18 cellular contexts compared by ENCODE assay signal in the genomic region with DNA sequence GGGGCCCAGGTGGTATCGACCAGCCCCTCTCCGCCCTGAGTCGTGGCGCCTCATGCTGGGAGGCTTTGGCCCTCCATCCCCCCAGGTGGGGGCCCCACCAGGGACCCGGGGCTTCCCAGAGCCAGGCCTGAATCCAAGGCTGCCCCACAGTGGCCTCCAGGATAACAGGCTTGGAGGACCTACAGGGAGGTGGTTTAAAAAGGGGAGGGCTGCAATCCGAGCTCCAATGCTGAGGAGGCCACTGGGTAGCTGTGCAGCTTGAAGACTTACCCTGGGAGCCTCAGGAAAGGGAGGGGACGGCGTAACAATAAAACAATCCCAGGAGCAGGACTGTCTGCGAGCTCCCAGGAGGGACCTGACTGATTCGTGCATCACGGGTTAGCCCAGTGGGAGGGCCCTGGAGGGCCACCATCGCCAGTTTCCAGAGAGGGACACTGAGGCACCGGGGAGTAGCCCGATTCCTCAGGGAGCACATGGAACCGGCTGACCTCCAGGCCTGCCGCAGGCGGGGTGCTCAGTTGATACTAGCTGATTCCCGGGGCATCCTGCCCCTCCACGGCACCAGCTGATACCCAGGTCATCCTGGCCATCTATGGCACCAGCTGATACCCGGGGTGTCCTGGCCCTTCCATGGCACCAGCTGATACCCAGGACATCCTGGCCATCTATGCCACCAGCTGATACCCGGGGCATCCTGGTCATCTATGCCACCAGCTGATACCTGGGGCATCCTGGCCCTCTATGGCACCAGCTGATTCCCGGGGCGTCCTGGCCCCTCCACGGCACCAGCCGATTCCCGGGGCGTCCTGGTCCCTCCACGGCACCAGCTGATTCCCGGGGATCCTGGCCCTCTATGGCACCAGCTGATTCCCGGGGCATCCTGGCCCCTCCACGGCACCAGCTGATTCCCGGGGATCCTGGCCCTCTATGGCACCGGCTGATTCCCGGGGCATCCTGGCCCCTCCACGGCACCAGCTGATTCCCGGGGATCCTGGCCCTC. TPM values are rescaled to one million over a fixed set of nuclear protein-coding genes. Genes with fewer than 3 reads are reported as not detected.
A peak's percentile ranks its signal among the peaks of the same experiment; 100 is the strongest.
DNase-seq lines count a peak whose midpoint lies in the region; ATAC-seq, FAIRE-seq and TF ChIP-seq lines count a peak whose summit lies in the region.
"Had no signal": no experiment of that assay in that cellular context is flagged by ENCODE, and none has a peak within 500 bp of the region (broad histone marks: within the 10 kb centered on the region; RNA-seq: fewer than 3 reads in every experiment).

No MANE protein-coding gene starts in this region.

- no peak for ATAC-seq in stimulated activated memory B cell treated with anti-CD40 and anti-IgM and Interleukin-4, amounts not matched to agents 10 μg/mL and 1 μg/mL and 100 μg/mL, for 72 hours

- H3K9me3 ChIP-seq in neural progenitor cell (ENCODE audit: low read depth), result no peaks in the 10 kb centered on the region
- H3K9me3 ChIP-seq: A549, colonic mucosa, suprapubic skin had no signal

- no peaks in the 10 kb centered on the region for H3K36me3 ChIP-seq in neural progenitor cell
- H3K36me3 ChIP-seq: colonic mucosa, suprapubic skin had no signal

- H3K4me1 Mint-ChIP-seq in glutamatergic neuron (ENCODE audit: low read depth, unreplicated experiment) (peaks cover 4% of the 10 kb centered on the region), neural progenitor cell (peaks cover 22% of the 10 kb centered on the region)
- H3K4me1 Mint-ChIP-seq in stimulated activated memory B cell treated with anti-CD40 and anti-IgM and Interleukin-4, amounts not matched to agents 10 μg/mL and 1 μg/mL and 100 μg/mL, for 72 hours, result peaks cover 8% of the 10 kb centered on the region

- no peaks in the 10 kb centered on the region for H4K20me1 ChIP-seq in neural progenitor cell (ENCODE audit: low read depth)

- H3K4me1 ChIP-seq in neural progenitor cell, result peaks cover 32% of the 10 kb centered on the region

- no peak overlapping the region for H3K4me3 Mint-ChIP-seq in glutamatergic neuron (ENCODE audit: unreplicated experiment)
- no peak overlapping the region for H3K4me3 Mint-ChIP-seq in neural progenitor cell
- no peak overlapping the region for H3K4me3 Mint-ChIP-seq in stimulated activated memory B cell treated with anti-CD40 and anti-IgM and Interleukin-4, amounts not matched to agents 10 μg/mL and 1 μg/mL and 100 μg/mL, for 72 hours
- H3K4me3 Mint-ChIP-seq: CD4-positive, alpha-beta T cell had no signal

- peaks cover 9% of the 10 kb centered on the region for H3K27me3 Mint-ChIP-seq in glutamatergic neuron (ENCODE audit: unreplicated experiment)
- peaks cover 6% of the 10 kb centered on the region for H3K27me3 Mint-ChIP-seq in neural progenitor cell (ENCODE audit: insufficient read depth, low read depth)
- H3K27me3 Mint-ChIP-seq in stimulated activated memory B cell treated with anti-CD40 and anti-IgM and Interleukin-4, amounts not matched to agents 10 μg/mL and 1 μg/mL and 100 μg/mL, for 72 hours, result peaks cover 13% of the 10 kb centered on the region

- H3K9me3 Mint-ChIP-seq in glutamatergic neuron (ENCODE audit: unreplicated experiment) (peaks cover 13% of the 10 kb centered on the region), neural progenitor cell (peaks cover 2% of the 10 kb centered on the region)
- H3K9me3 Mint-ChIP-seq in stimulated activated memory B cell treated with anti-CD40 and anti-IgM and Interleukin-4, amounts not matched to agents 10 μg/mL and 1 μg/mL and 100 μg/mL, for 72 hours, result no peaks in the 10 kb centered on the region
- H3K9me3 Mint-ChIP-seq: CD4-positive, alpha-beta T cell had no signal

- H3K27ac ChIP-seq in neural progenitor cell, result no peak overlapping the region
- H3K27ac ChIP-seq: A549, colonic mucosa, epithelial cell of prostate, suprapubic skin had no signal

- no peak for FAIRE-seq in urothelium cell line (lab: Jason Lieb, UNC)
- FAIRE-seq: A549 had no signal

- H3F3A ChIP-seq in neural progenitor cell (ENCODE audit: low read depth), result peaks cover 18% of the 10 kb centered on the region

- no peaks in the 10 kb centered on the region for H3K36me3 Mint-ChIP-seq in glutamatergic neuron (ENCODE audit: unreplicated experiment)
- no peaks in the 10 kb centered on the region for H3K36me3 Mint-ChIP-seq in neural progenitor cell
- no peaks in the 10 kb centered on the region for H3K36me3 Mint-ChIP-seq in stimulated activated memory B cell treated with anti-CD40 and anti-IgM and Interleukin-4, amounts not matched to agents 10 μg/mL and 1 μg/mL and 100 μg/mL, for 72 hours

- no peaks in the 10 kb centered on the region for H3K79me2 ChIP-seq in neural progenitor cell (ENCODE audit: low read depth)

- DNase-seq in DMS79 treated with DMSO at 0.1 percent for 48 hours (lab: John Stamatoyannopoulos, UW) (peak; percentile 12), DMS79 (lab: John Stamatoyannopoulos, UW) (no peak), NCI-H2196 treated with DMSO at 0.1 percent for 48 hours (lab: John Stamatoyannopoulos, UW; ENCODE audit: unreplicated experiment) (peak; percentile 9), glutamatergic neuron (peak; percentile 33), neural progenitor cell (ENCODE audit: low spot score) (peak; percentile 82), urothelium cell line (ENCODE audit: low spot score) (no peak), activated gamma-delta T cell (lab: John Stamatoyannopoulos, UW) (no peak)
- DNase-seq: activated CD4-positive, alpha-beta T cell treated with anti-CD3 and anti-CD28 coated beads, Interleukin-2, amount 50 U/mL, for 48 hours; amygdala; colonic mucosa; NK-92 treated with Interleukin-12 subunit alpha and Interleukin-12 subunit beta, amount 100 ng/mL, for 24 hours; SHP77 treated with DMSO at 0.1 percent for 48 hours; T1000 had no signal

- no peak overlapping the region for H3K9ac ChIP-seq in neural progenitor cell

- no peak overlapping the region for H3K4me3 ChIP-seq in neural progenitor cell
- H3K4me3 ChIP-seq: A549, colonic mucosa, suprapubic skin had no signal

- no peak overlapping the region for H2AFZ ChIP-seq in neural progenitor cell (replicated peaks)

- peaks cover 16% of the 10 kb centered on the region for H3K27me3 ChIP-seq in neural progenitor cell

- H3K4me2 ChIP-seq in neural progenitor cell, result peak overlapping the region; percentile 41
- H3K4me2 ChIP-seq: A549 had no signal

- no peak overlapping the region for H3K27ac Mint-ChIP-seq in glutamatergic neuron (ENCODE audit: unreplicated experiment)
- H3K27ac Mint-ChIP-seq in neural progenitor cell, result no peak overlapping the region
- H3K27ac Mint-ChIP-seq in stimulated activated memory B cell treated with anti-CD40 and anti-IgM and Interleukin-4, amounts not matched to agents 10 μg/mL and 1 μg/mL and 100 μg/mL, for 72 hours, result no peak overlapping the region
- H3K27ac Mint-ChIP-seq: CD4-positive, alpha-beta T cell had no signal

- TF ChIP-seq CTCF in glutamatergic neuron (IDR thresholded peaks at IDR 0.05; ENCODE audit: partially characterized antibody, unreplicated experiment), result no peak
- TF ChIP-seq CTCF in neural progenitor cell (IDR thresholded peaks at IDR 0.05), result peak; percentile 33

RNA-seq across cellular contexts. Expression of a gene that starts 3.7 kb away (rescaled TPM):
- total RNA-seq in glutamatergic neuron (ENCODE audit: unreplicated experiment) (9.6 TPM), neural progenitor cell (ENCODE audit: low replicate concordance) (2.3 and 18.6 TPM in 2 replicates)
- total RNA-seq: CD4-positive, alpha-beta T cell had no signal

RNA-seq across cellular contexts. Expression of a gene that starts 48.2 kb away (rescaled TPM):
- total RNA-seq in glutamatergic neuron (ENCODE audit: unreplicated experiment) (343 TPM), neural progenitor cell (ENCODE audit: low replicate concordance) (3.2 and 15.9 TPM in 2 replicates)

Comparison
In these comparisons a context has a peak if more than half of its experiments do, and no peak if none do; other contexts are left out.
1. DNase-seq: peak in DMS79 treated with DMSO at 0.1 percent for 48 hours (single experiment), NCI-H2196 treated with DMSO at 0.1 percent for 48 hours (single experiment), glutamatergic neuron (single experiment) and neural progenitor cell (single experiment); none in DMS79 (single experiment), urothelium cell line (single experiment) and activated gamma-delta T cell (single experiment).
2. RNA of a gene that starts 48.2 kb away (total RNA-seq): 343 TPM in glutamatergic neuron (single experiment); 3.2 to 15.9 TPM in neural progenitor cell; every median in the first group is over 10 times any median in the second.